16 cellular contexts compared by ENCODE assay signal in genomic region chr7:137146552-137146961, GRCh38.
A peak's percentile ranks its signal among the peaks of the same experiment; 100 is the strongest.
DNase-seq lines count a peak whose midpoint lies in the region; ATAC-seq and TF ChIP-seq lines count a peak whose summit lies in the region.
"Had no signal": no experiment of that assay in that cellular context is flagged by ENCODE, and none has a peak within 500 bp of the region (broad histone marks: within the 10 kb centered on the region; RNA-seq: fewer than 3 reads in every experiment).

No MANE protein-coding gene starts in this region.

- H3K4me3 ChIP-seq in fibroblast of mammary gland (ENCODE audit: control insufficient read depth, low read depth, low read length), result no peak overlapping the region
- H3K4me3 ChIP-seq in esophagus squamous epithelium, result no peak overlapping the region

- H3K27ac Mint-ChIP-seq in stimulated activated naive B cell treated with anti-CD40 and anti-IgM and Interleukin-4, amounts not matched to agents 10 μg/mL and 1 μg/mL and 100 μg/mL, for 72 hours, result no peak overlapping the region
- H3K27ac Mint-ChIP-seq: activated CD8-positive, alpha-beta memory T cell treated with anti-CD3 and anti-CD28 coated beads, Interleukin-2, amount 10 ng/mL, durations not matched to agents 7 days and 5 days; activated naive CD4-positive, alpha-beta T cell treated with anti-CD3 and anti-CD28 coated beads, Interleukin-2, amount 10 ng/mL, durations not matched to agents 7 days and 5 days; immature natural killer cell; WTC11 had no signal

- no peak for TF ChIP-seq CTCF in fibroblast of mammary gland (conservative IDR thresholded peaks at IDR 0.05; ENCODE audit: control insufficient read depth, insufficient read depth, low read depth, low read length)
- TF ChIP-seq CTCF in esophagus squamous epithelium (IDR thresholded peaks at IDR 0.05), result no peak

- no peaks in the 10 kb centered on the region for H3K36me3 ChIP-seq in esophagus squamous epithelium

- no peak overlapping the region for H3K27ac ChIP-seq in esophagus squamous epithelium
- H3K27ac ChIP-seq: C4-2B had no signal

- peaks cover 0 to 4% of the 10 kb centered on the region in 2 donors for H3K9me3 Mint-ChIP-seq in stimulated activated naive B cell treated with anti-CD40 and anti-IgM and Interleukin-4, amounts not matched to agents 10 μg/mL and 1 μg/mL and 100 μg/mL, for 72 hours
- H3K9me3 Mint-ChIP-seq: WTC11 had no signal

- H3K36me3 Mint-ChIP-seq in stimulated activated naive B cell treated with anti-CD40 and anti-IgM and Interleukin-4, amounts not matched to agents 10 μg/mL and 1 μg/mL and 100 μg/mL, for 72 hours, result no peaks in the 10 kb centered on the region
- H3K36me3 Mint-ChIP-seq: activated CD8-positive, alpha-beta memory T cell treated with anti-CD3 and anti-CD28 coated beads, Interleukin-2, amount 10 ng/mL, durations not matched to agents 7 days and 5 days; activated naive CD4-positive, alpha-beta T cell treated with anti-CD3 and anti-CD28 coated beads, Interleukin-2, amount 10 ng/mL, durations not matched to agents 7 days and 5 days; WTC11 had no signal

- no peaks in the 10 kb centered on the region for H3K27me3 ChIP-seq in esophagus squamous epithelium

- intact Hi-C loops in esophagus squamous epithelium (cut with DNase I), result no loop called here
- intact Hi-C loops in left ventricle myocardium superior (cut with micrococcal nuclease), result no loop called here

- DNase-seq in Daoy (ENCODE audit: low read depth) (peak; percentile 60), RPMI7951 (ENCODE audit: low read depth) (peak; percentile 73), fibroblast of mammary gland (ENCODE audit: low read depth) (peak; percentile 56), renal cortical epithelial cell (ENCODE audit: low read depth) (peak; percentile 13), esophagus squamous epithelium (lab: John Stamatoyannopoulos, UW) (no peak), left ventricle myocardium superior (no peak)
- DNase-seq in stimulated activated naive B cell treated with anti-CD40 and anti-IgM and Interleukin-4, amounts not matched to agents 10 μg/mL and 1 μg/mL and 100 μg/mL, for 72 hours, result no peak
- DNase-seq in stimulated activated naive CD4-positive, alpha-beta T cell treated with Interleukin-2 at 50 U/mL for 16 hours (lab: John Stamatoyannopoulos, UW), result no peak
- DNase-seq: activated CD8-positive, alpha-beta memory T cell treated with anti-CD3 and anti-CD28 coated beads, Interleukin-2, amount 10 ng/mL, durations not matched to agents 7 days and 5 days; activated naive CD4-positive, alpha-beta T cell treated with anti-CD3 and anti-CD28 coated beads, Interleukin-2, amount 10 ng/mL, durations not matched to agents 7 days and 5 days; DND-41; immature natural killer cell; midbrain had no signal

- no peak for ATAC-seq in left ventricle myocardium superior
- ATAC-seq in stimulated activated naive B cell treated with anti-CD40 and anti-IgM and Interleukin-4, amounts not matched to agents 10 μg/mL and 1 μg/mL and 100 μg/mL, for 72 hours (replicated peaks), result no peak
- ATAC-seq: activated CD8-positive, alpha-beta memory T cell treated with anti-CD3 and anti-CD28 coated beads, Interleukin-2, amount 10 ng/mL, durations not matched to agents 7 days and 5 days; esophagus mucosa; WTC11 had no signal

- no peaks in the 10 kb centered on the region for H3K4me1 Mint-ChIP-seq in stimulated activated naive B cell treated with anti-CD40 and anti-IgM and Interleukin-4, amounts not matched to agents 10 μg/mL and 1 μg/mL and 100 μg/mL, for 72 hours
- H3K4me1 Mint-ChIP-seq: activated CD8-positive, alpha-beta memory T cell treated with anti-CD3 and anti-CD28 coated beads, Interleukin-2, amount 10 ng/mL, durations not matched to agents 7 days and 5 days; activated naive CD4-positive, alpha-beta T cell treated with anti-CD3 and anti-CD28 coated beads, Interleukin-2, amount 10 ng/mL, durations not matched to agents 7 days and 5 days; immature natural killer cell had no signal

- no peaks in the 10 kb centered on the region for H3K27me3 Mint-ChIP-seq in stimulated activated naive B cell treated with anti-CD40 and anti-IgM and Interleukin-4, amounts not matched to agents 10 μg/mL and 1 μg/mL and 100 μg/mL, for 72 hours
- H3K27me3 Mint-ChIP-seq: activated CD8-positive, alpha-beta memory T cell treated with anti-CD3 and anti-CD28 coated beads, Interleukin-2, amount 10 ng/mL, durations not matched to agents 7 days and 5 days; activated naive CD4-positive, alpha-beta T cell treated with anti-CD3 and anti-CD28 coated beads, Interleukin-2, amount 10 ng/mL, durations not matched to agents 7 days and 5 days had no signal

- H3K4me1 ChIP-seq in esophagus squamous epithelium, result no peaks in the 10 kb centered on the region

- no peak for TF ChIP-seq POLR2A in esophagus squamous epithelium (IDR thresholded peaks at IDR 0.05)

- no peak overlapping the region for H3K4me3 Mint-ChIP-seq in stimulated activated naive B cell treated with anti-CD40 and anti-IgM and Interleukin-4, amounts not matched to agents 10 μg/mL and 1 μg/mL and 100 μg/mL, for 72 hours
- H3K4me3 Mint-ChIP-seq: activated CD8-positive, alpha-beta memory T cell treated with anti-CD3 and anti-CD28 coated beads, Interleukin-2, amount 10 ng/mL, durations not matched to agents 7 days and 5 days; activated naive CD4-positive, alpha-beta T cell treated with anti-CD3 and anti-CD28 coated beads, Interleukin-2, amount 10 ng/mL, durations not matched to agents 7 days and 5 days; immature natural killer cell; WTC11 had no signal

- H3K9me3 ChIP-seq in esophagus squamous epithelium, result no peaks in the 10 kb centered on the region

- whole genome bisulfite sequencing in esophagus squamous epithelium, 2 donors, result 61 to 73% methylated on average over 5 of the region's 5 CpGs

Comparison
In these comparisons a context has a peak if more than half of its experiments do, and no peak if none do; other contexts are left out.
1. DNase-seq: peak in Daoy (single experiment), RPMI7951 (single experiment), fibroblast of mammary gland (single experiment) and renal cortical epithelial cell (single experiment); none in esophagus squamous epithelium (single experiment), left ventricle myocardium superior (single experiment), stimulated activated naive B cell treated with anti-CD40 and anti-IgM and Interleukin-4, amounts not matched to agents 10 μg/mL and 1 μg/mL and 100 μg/mL, for 72 hours (single experiment) and stimulated activated naive CD4-positive, alpha-beta T cell treated with Interleukin-2 at 50 U/mL for 16 hours (single experiment).